9 cellular contexts compared by ENCODE assay signal in the genomic region with DNA sequence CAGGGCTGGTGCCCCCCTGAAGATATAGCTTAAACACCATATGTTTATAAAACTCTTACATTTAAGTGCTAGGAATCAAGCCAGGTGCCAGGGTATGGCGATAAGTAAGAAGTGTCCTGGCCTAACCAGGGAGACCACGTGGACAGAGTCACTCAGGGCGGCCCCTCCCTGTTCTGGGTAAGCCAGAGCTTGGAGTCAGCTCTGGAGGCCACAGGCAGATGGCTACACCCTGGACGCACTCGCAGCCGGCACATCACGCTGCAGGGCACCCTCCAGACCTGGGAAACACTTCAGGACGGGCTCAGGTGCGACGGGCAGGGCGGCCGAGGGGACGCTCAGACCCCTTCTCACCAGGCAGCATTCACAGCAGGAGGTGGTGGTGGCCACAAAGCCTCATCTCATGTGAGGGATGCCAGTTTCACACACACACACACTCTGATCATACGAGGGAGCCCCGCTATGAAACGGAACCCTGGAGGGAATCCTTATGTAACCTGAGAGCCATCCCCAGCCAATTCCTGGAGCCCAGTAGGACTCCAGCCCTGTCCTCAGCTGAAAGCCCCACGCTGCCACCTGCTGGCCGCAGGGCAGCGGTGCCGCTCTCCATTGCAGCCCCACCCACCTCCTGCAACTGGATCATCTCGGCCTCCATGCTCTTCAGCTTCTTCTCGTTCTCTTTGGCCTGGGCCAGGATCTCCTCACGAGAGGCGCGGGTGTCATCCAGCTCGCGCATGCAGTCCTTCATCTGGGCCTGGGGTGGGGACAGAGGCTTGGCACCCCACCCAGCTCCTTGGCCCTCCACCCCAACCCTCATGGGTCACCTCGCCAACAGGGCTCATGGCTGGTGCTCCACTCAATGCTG. TPM values are rescaled to one million over a fixed set of nuclear protein-coding genes. Genes with fewer than 3 reads are reported as not detected.
A peak's percentile ranks its signal among the peaks of the same experiment; 100 is the strongest.
DNase-seq lines count a peak whose midpoint lies in the region; ATAC-seq, FAIRE-seq and TF ChIP-seq lines count a peak whose summit lies in the region.
"Had no signal": no experiment of that assay in that cellular context is flagged by ENCODE, and none has a peak within 500 bp of the region (broad histone marks: within the 10 kb centered on the region; RNA-seq: fewer than 3 reads in every experiment).

No MANE protein-coding gene starts in this region.

- BruUV-seq in Calu3 (replicated peaks; lab: Mats Ljungman, UMichigan) = no TSS peak

- H3K27me3 ChIP-seq in SJCRH30 = no peaks in the 10 kb centered on the region
- H3K27me3 ChIP-seq in thyroid gland = no peaks in the 10 kb centered on the region

- H3K4me3 Mint-ChIP-seq in Calu3 (ENCODE audit: low read depth, unreplicated experiment) = no peak overlapping the region
- peak overlapping the region in 1 of 4 donors; percentile 10 for H3K4me3 Mint-ChIP-seq in IgD-negative memory B cell
- H3K4me3 Mint-ChIP-seq in activated naive CD4-positive, alpha-beta T cell treated with anti-CD3 and anti-CD28 coated beads for 36 hours = no peak overlapping the region
- H3K4me3 Mint-ChIP-seq in osteocyte (ENCODE audit: unreplicated experiment) = no peak overlapping the region

- CTCF ChIA-PET in Calu3 (lab: Charles Lee) = interaction anchor here (0.5 to 1.2 kb wide), 7 partner anchors 9 to 184 kb away, joined by 3 to 7 read pairs (median 4); no protein-coding TSS in a partner anchor
- CTCF ChIA-PET in activated naive CD4-positive, alpha-beta T cell treated with anti-CD3 and anti-CD28 coated beads for 36 hours (lab: Charles Lee) = interaction anchor here (0.5 to 3.6 kb wide), 19 partner anchors 9 to 223 kb away, joined by 3 to 26 read pairs (median 5); partner anchors contain the start of gene APOL2

- H3K27ac ChIP-seq in SJCRH30 = no peak overlapping the region
- H3K27ac ChIP-seq in thyroid gland = peak overlapping the region in 2 of 3 donors; percentile 12 to 27

- TF ChIP-seq CTCF in Calu3 (IDR thresholded peaks at IDR 0.05; ENCODE audit: unreplicated experiment) (peak; percentile 91), osteocyte (IDR thresholded peaks at IDR 0.05) (peak; percentile 96), thyroid gland (IDR thresholded peaks at IDR 0.05) (peak; percentile 48 to 88 (median 70))

- H3K4me1 Mint-ChIP-seq in Calu3 (ENCODE audit: low read depth, unreplicated experiment) (peaks cover 5% of the 10 kb centered on the region), IgD-negative memory B cell (no peaks in the 10 kb centered on the region), osteocyte (ENCODE audit: unreplicated experiment) (peaks cover 7% of the 10 kb centered on the region)
- H3K4me1 Mint-ChIP-seq in activated naive CD4-positive, alpha-beta T cell treated with anti-CD3 and anti-CD28 coated beads for 36 hours (ENCODE audit: low read depth) = peaks cover 6% of the 10 kb centered on the region

- H3K36me3 ChIP-seq in SJCRH30 (peaks cover 44% of the 10 kb centered on the region), thyroid gland (peaks cover 86 to 87% of the 10 kb centered on the region in 2 donors)

- H3K9me3 ChIP-seq in SJCRH30 (replicated peaks) (no peaks in the 10 kb centered on the region), thyroid gland (no peaks in the 10 kb centered on the region)

- no peak for FAIRE-seq in frontal cortex (lab: Jason Lieb, UNC)
- FAIRE-seq: colon had no signal

- 64 to 75% methylated on average over 16 to 19 of the region's 28 CpGs for WGBS in thyroid gland, 2 donors

- ATAC-seq in HG03469 (IDR thresholded peaks at IDR 0.05; ENCODE audit: unreplicated experiment) = no peak

- intact Hi-C loops in Calu3 (cut with micrococcal nuclease; ENCODE audit: unreplicated experiment) (no loop called here), thyroid gland (cut with DNase I) (loop anchor here (5.0 to 10.0 kb wide), 2 partner anchors 49 to 92 kb away; partner anchors contain the start of gene APOL2)
- intact Hi-C loops in activated naive CD4-positive, alpha-beta T cell treated with anti-CD3 and anti-CD28 coated beads for 36 hours (cut with micrococcal nuclease) = no loop called here

- H3K4me3 ChIP-seq in SJCRH30 (no peak overlapping the region), thyroid gland (replicated peaks in 1 of 3) (no peak overlapping the region)

- TF ChIP-seq POLR2A in thyroid gland (IDR thresholded peaks at IDR 0.05) = no peak

- H3K27me3 Mint-ChIP-seq in Calu3 (ENCODE audit: unreplicated experiment) (no peaks in the 10 kb centered on the region), IgD-negative memory B cell (no peaks in the 10 kb centered on the region), osteocyte (ENCODE audit: unreplicated experiment) (no peaks in the 10 kb centered on the region)
- no peaks in the 10 kb centered on the region for H3K27me3 Mint-ChIP-seq in activated naive CD4-positive, alpha-beta T cell treated with anti-CD3 and anti-CD28 coated beads for 36 hours (ENCODE audit: low read depth)

- H3K9me3 Mint-ChIP-seq in Calu3 (ENCODE audit: low read depth, unreplicated experiment) = no peaks in the 10 kb centered on the region
- H3K9me3 Mint-ChIP-seq in IgD-negative memory B cell = no peaks in the 10 kb centered on the region
- no peaks in the 10 kb centered on the region for H3K9me3 Mint-ChIP-seq in activated naive CD4-positive, alpha-beta T cell treated with anti-CD3 and anti-CD28 coated beads for 36 hours
- H3K9me3 Mint-ChIP-seq in osteocyte (ENCODE audit: unreplicated experiment) = no peaks in the 10 kb centered on the region

- no peaks in the 10 kb centered on the region for H3K4me1 ChIP-seq in SJCRH30
- no peaks in the 10 kb centered on the region for H3K4me1 ChIP-seq in thyroid gland

- H3K36me3 Mint-ChIP-seq in Calu3 (ENCODE audit: insufficient read depth, unreplicated experiment) = peaks cover 85% of the 10 kb centered on the region
- H3K36me3 Mint-ChIP-seq in IgD-negative memory B cell = peaks cover 7% of the 10 kb centered on the region
- peaks cover 65% of the 10 kb centered on the region for H3K36me3 Mint-ChIP-seq in activated naive CD4-positive, alpha-beta T cell treated with anti-CD3 and anti-CD28 coated beads for 36 hours (ENCODE audit: low read depth)
- H3K36me3 Mint-ChIP-seq in osteocyte (ENCODE audit: unreplicated experiment) = peaks cover 46% of the 10 kb centered on the region

- H3K27ac Mint-ChIP-seq in Calu3 (ENCODE audit: unreplicated experiment) (no peak overlapping the region), IgD-negative memory B cell (peak overlapping the region; percentile 86 to 94 (median 91)), osteocyte (ENCODE audit: unreplicated experiment) (peak overlapping the region; percentile 60)
- peak overlapping the region; percentile 56 for H3K27ac Mint-ChIP-seq in activated naive CD4-positive, alpha-beta T cell treated with anti-CD3 and anti-CD28 coated beads for 36 hours

- DNase-seq in Calu3 (peak; percentile 88), SJCRH30 (peak; percentile 72 to 83), frontal cortex (ENCODE audit: low spot score in 2 of 2) (peak; percentile 83 to 94), osteocyte (ENCODE audit: extremely low spot score, unreplicated experiment) (peak; percentile 94), thyroid gland (peak; percentile 50 to 67)
- DNase-seq in activated naive CD4-positive, alpha-beta T cell treated with anti-CD3 and anti-CD28 coated beads for 36 hours = peak; percentile 74

RNA-seq across cellular contexts. Expression of gene APOL1, which starts 33.4 kb away (rescaled TPM):
- total RNA-seq in Calu3 (2022) (313 and 501 TPM in 2 replicates), frontal cortex (1.2 TPM), osteocyte (16.2 and 19.5 TPM in 2 replicates), thyroid gland (10 to 100 TPM in 3 of 4 donors, 1 to 10 TPM in 1; 6.7 to 16.8 (median 11.0) TPM)
- polyA plus RNA-seq in IgD-negative memory B cell = 10.7 TPM
- 0.12 and 0.30 TPM in 2 replicates for total RNA-seq in SJCRH30 (2014; rRNA removed; shearing (Covaris generic))
- 10 to 100 TPM; 17.4 to 22.0 TPM for total RNA-seq in activated naive CD4-positive, alpha-beta T cell treated with anti-CD3 and anti-CD28 coated beads for 36 hours

RNA-seq across cellular contexts. Expression of gene APOL2, which starts 47.0 kb away (rescaled TPM):
- total RNA-seq in Calu3 (2022) (90.1 and 154 TPM in 2 replicates), frontal cortex (5.3 TPM), osteocyte (53.5 and 59.9 TPM in 2 replicates), thyroid gland (10 to 100 TPM; 31.1 to 45.6 (median 35.6) TPM)
- 14.3 TPM for polyA plus RNA-seq in IgD-negative memory B cell
- 1.1 and 1.9 TPM in 2 replicates for total RNA-seq in SJCRH30 (2014; rRNA removed; shearing (Covaris generic))
- 10 to 100 TPM; 53.8 to 55.0 TPM for total RNA-seq in activated naive CD4-positive, alpha-beta T cell treated with anti-CD3 and anti-CD28 coated beads for 36 hours

Comparison
In these comparisons a context has a peak if more than half of its experiments do, and no peak if none do; other contexts are left out.
1. RNA of gene APOL1, which starts 33.4 kb away (total RNA-seq): 313 to 501 TPM in Calu3; 17.4 to 22.0 TPM in activated naive CD4-positive, alpha-beta T cell treated with anti-CD3 and anti-CD28 coated beads for 36 hours, 16.2 to 19.5 TPM in osteocyte, 6.7 to 16.8 TPM in thyroid gland, 1.2 TPM in frontal cortex (single experiment) and 0.12 to 0.30 TPM in SJCRH30; every median in the first group is over 10 times any median in the second.
2. Peak in every context shown above with its lines, with median percentiles within 50 percentile points of each other: DNase-seq and CTCF ChIP-seq.